8 cellular contexts compared by ENCODE assay signal in genomic region chr5:109688999-109689739, GRCh38. TPM values are rescaled to one million over a fixed set of nuclear protein-coding genes. Genes with fewer than 3 reads are reported as not detected.
DNase-seq lines count a peak whose midpoint lies in the region; ATAC-seq and TF ChIP-seq lines count a peak whose summit lies in the region.

No MANE protein-coding gene starts in this region.

- no peaks in the 10 kb centered on the region for H3K27me3 Mint-ChIP-seq in activated CD4-positive, alpha-beta T cell treated with anti-CD3 and anti-CD28 coated beads for 36 hours

- TF ChIP-seq POLR2A in GM19099 (IDR thresholded peaks at IDR 0.05; ENCODE audit: extremely low read depth, insufficient read length, low read depth) = peak; percentile 92

- peaks cover 8% of the 10 kb centered on the region for H3K36me3 Mint-ChIP-seq in activated CD4-positive, alpha-beta T cell treated with anti-CD3 and anti-CD28 coated beads for 36 hours (ENCODE audit: low read depth)

- peaks cover 36% of the 10 kb centered on the region for H3K4me1 Mint-ChIP-seq in activated CD4-positive, alpha-beta T cell treated with anti-CD3 and anti-CD28 coated beads for 36 hours

- peak overlapping the region; percentile 92 for H3K27ac Mint-ChIP-seq in activated CD4-positive, alpha-beta T cell treated with anti-CD3 and anti-CD28 coated beads for 36 hours

- POLR2A ChIA-PET in activated CD4-positive, alpha-beta T cell treated with anti-CD3 and anti-CD28 coated beads for 36 hours (lab: Charles Lee) = interaction anchor here (1.5 kb wide), 1 partner anchor 28 kb away, joined by 5 read pairs; no protein-coding TSS in a partner anchor

- H3K4me1 ChIP-seq in BE2C = no peaks in the 10 kb centered on the region; the same call in 1 of the 2 replicates

- peak overlapping the region; percentile 87 for H3K4me3 ChIP-seq in BE2C (ENCODE audit: low read depth, low read length)
- H3K4me3 ChIP-seq in choroid plexus epithelial cell (ENCODE audit: low read depth, low read length) = peak overlapping the region; percentile 89

- H3K9me3 ChIP-seq in BE2C = no peaks in the 10 kb centered on the region

- intact Hi-C loops in activated CD4-positive, alpha-beta T cell treated with anti-CD3 and anti-CD28 coated beads for 36 hours (cut with DNase I, micrococcal nuclease) = loop anchor here (1.0 to 10.0 kb wide), 11 partner anchors 279 to 1406 kb away; partner anchors contain the start of genes SLC25A46 (in 2 of the 2), FBXL17 (in 1 of the 2) and WDR36 (in 1 of the 2)
- intact Hi-C loops in left colon (cut with DNase I, micrococcal nuclease) = no loop called here

- H3K9me3 Mint-ChIP-seq in activated CD4-positive, alpha-beta T cell treated with anti-CD3 and anti-CD28 coated beads for 36 hours (ENCODE audit: low read depth) = peaks cover 5% of the 10 kb centered on the region

- no peaks in the 10 kb centered on the region for H3K27me3 ChIP-seq in BE2C

- TF ChIP-seq CTCF in BE2C (IDR thresholded peaks at IDR 0.05; ENCODE audit: low read depth, low read length) (no peak), choroid plexus epithelial cell (conservative IDR thresholded peaks at IDR 0.05; ENCODE audit: low read depth, low read length) (peak; percentile 18)

- CTCF ChIA-PET in activated CD4-positive, alpha-beta T cell treated with anti-CD3 and anti-CD28 coated beads for 36 hours (lab: Charles Lee) = interaction anchor here (0.6 to 2.9 kb wide), 14 partner anchors 9 to 1047 kb away, joined by 3 to 17 read pairs (median 3); no protein-coding TSS in a partner anchor

- DNase-seq in BE2C (peak; percentile 91), NCI-H460 (ENCODE audit: extremely low read depth, low read depth) (peak; percentile 89), choroid plexus epithelial cell (ENCODE audit: low read depth) (peak; percentile 92), left colon (peak; percentile 85 to 91)
- DNase-seq in activated CD4-positive, alpha-beta T cell treated with anti-CD3 and anti-CD28 coated beads for 36 hours = peak; percentile 87
- DNase-seq in stimulated activated CD4-positive, alpha-beta T cell treated with anti-CD3 and anti-CD28 coated beads, Interleukin-2, amount 100 ng/mL, for 24 hours = peak; percentile 77 to 81

- no peaks in the 10 kb centered on the region for H3K36me3 ChIP-seq in BE2C

- ATAC-seq in HG03354 (IDR thresholded peaks at IDR 0.05; ENCODE audit: poor library complexity, severe bottlenecking, unreplicated experiment) (peak; percentile 80), left colon (peak; percentile 85)
- ATAC-seq in activated CD4-positive, alpha-beta T cell treated with anti-CD3 and anti-CD28 coated beads for 36 hours = peak; percentile 82

- H3K4me3 Mint-ChIP-seq in activated CD4-positive, alpha-beta T cell treated with anti-CD3 and anti-CD28 coated beads for 36 hours = peak overlapping the region; percentile 95

RNA-seq across cellular contexts. Expression of gene MAN2A1, which starts 0.6 kb away (rescaled TPM):
- 3.6 TPM for polyA plus RNA-seq in BE2C (2012; ENCODE audit: insufficient read depth, insufficient read length, low read depth)
- 147 and 151 TPM in 2 replicates for total RNA-seq in NCI-H460 (2014; rRNA removed; shearing (Covaris generic))
- polyA plus RNA-seq in NCI-H460 (2014; cell fraction: nucleus; rRNA removed) = 66.6 and 104 TPM in 2 replicates
- 10 to 100 TPM; 33.4 to 33.6 TPM for total RNA-seq in activated CD4-positive, alpha-beta T cell treated with anti-CD3 and anti-CD28 coated beads for 36 hours
- 100 to 1,000 TPM in 1 of 2 donors, 10 to 100 TPM in 1; 89.5 to 106 TPM for total RNA-seq in left colon

Comparison
In these comparisons a context has a peak if more than half of its experiments do, and no peak if none do; other contexts are left out.
1. Peak in every context shown above with its lines: DNase-seq, ATAC-seq and H3K4me3 ChIP-seq.
2. intact Hi-C loops: an anchor here in activated CD4-positive, alpha-beta T cell treated with anti-CD3 and anti-CD28 coated beads for 36 hours (1.0 to 10.0 kb wide); none called in left colon.